26 cellular contexts compared by ENCODE assay signal in the genomic region with DNA sequence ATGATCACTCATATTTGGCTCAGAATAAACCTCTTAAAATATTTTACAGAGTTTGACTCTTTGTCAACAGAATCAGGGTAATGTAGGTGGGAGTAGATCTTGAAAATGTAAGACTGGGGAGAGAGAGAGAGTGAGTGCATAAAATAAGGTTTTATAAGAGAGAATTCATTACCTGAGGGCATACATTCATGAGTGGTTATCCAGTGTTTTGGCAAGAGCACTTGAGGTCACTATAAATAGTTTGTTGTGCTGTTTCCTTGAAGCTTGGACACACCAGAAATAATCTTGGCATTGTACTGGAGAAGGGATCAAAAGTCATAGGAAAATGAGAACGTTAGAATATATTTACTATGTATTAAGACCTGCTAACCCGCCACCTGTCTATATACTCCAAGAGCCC. TPM values are rescaled to one million over a fixed set of nuclear protein-coding genes. Genes with fewer than 3 reads are reported as not detected.
"Had no signal": no experiment of that assay in that cellular context is flagged by ENCODE, and none has a peak within 500 bp of the region (broad histone marks: within the 10 kb centered on the region; RNA-seq: fewer than 3 reads in every experiment).

No MANE protein-coding gene starts in this region.

- H3K27me3 ChIP-seq: hepatocyte, ovary, stomach, transverse colon had no signal

- H3K4me3 ChIP-seq: esophagus muscularis mucosa, gastroesophageal sphincter, hepatocyte, lower lobe of right lung, neural progenitor cell, ovary, skin epidermis, stomach, thoracic aorta, transverse colon had no signal

- H3K27ac ChIP-seq: epithelial cell of prostate, esophagus muscularis mucosa, gastroesophageal sphincter, hepatocyte, lower lobe of right lung, neural progenitor cell, ovary, skin epidermis, stomach, thoracic aorta, transverse colon had no signal

- ATAC-seq: effector memory CD8-positive, alpha-beta T cell; gastroesophageal sphincter; lower lobe of right lung; natural killer cell treated with Interleukin-12 subunit alpha and Interleukin-12 subunit beta and Interleukin-15 and Interleukin-18, amount 100 ng/mL, for 72 hours; sciatic nerve had no signal

- H3K4me2 ChIP-seq: hepatocyte, neural progenitor cell had no signal

- H3K9ac ChIP-seq: neural progenitor cell had no signal

- H3K9me3 ChIP-seq: esophagus muscularis mucosa, gastroesophageal sphincter, lower lobe of right lung, ovary, stomach, thoracic aorta, transverse colon had no signal

- H3K36me3 ChIP-seq: gastroesophageal sphincter, lower lobe of right lung, neural progenitor cell, ovary, stomach, thoracic aorta, transverse colon had no signal

- DNase-seq: cerebellar nuclear complex; effector memory CD8-positive, alpha-beta T cell; glutamatergic neuron; lower lobe of right lung; mesenchymal stem cell; midbrain; nucleus accumbens; ovary; stimulated activated CD4-positive, alpha-beta T cell treated with anti-CD3 and anti-CD28 coated beads, Interleukin-12 subunit alpha, Interleukin-12 subunit beta, amount 100 ng/mL, for 4 hours; stimulated activated naive CD4-positive, alpha-beta T cell; stomach; substantia nigra; transverse colon had no signal

- H2AFZ ChIP-seq: hepatocyte, neural progenitor cell had no signal

- H3K79me2 ChIP-seq: hepatocyte had no signal

- H3K4me1 ChIP-seq: lower lobe of right lung, neural progenitor cell, transverse colon had no signal

RNA-seq across cellular contexts. Expression of a gene that starts 33.4 kb away (rescaled TPM):
- total RNA-seq: esophagus muscularis mucosa; fibroblast of villous mesenchyme; gastroesophageal sphincter; kidney epithelial cell; natural killer cell treated with Interleukin-12 subunit alpha and Interleukin-12 subunit beta and Interleukin-15 and Interleukin-18, amount 100 ng/mL, for 72 hours; posterior vena cava; sciatic nerve; thoracic aorta; ureter had no signal
